In the genomic region with DNA sequence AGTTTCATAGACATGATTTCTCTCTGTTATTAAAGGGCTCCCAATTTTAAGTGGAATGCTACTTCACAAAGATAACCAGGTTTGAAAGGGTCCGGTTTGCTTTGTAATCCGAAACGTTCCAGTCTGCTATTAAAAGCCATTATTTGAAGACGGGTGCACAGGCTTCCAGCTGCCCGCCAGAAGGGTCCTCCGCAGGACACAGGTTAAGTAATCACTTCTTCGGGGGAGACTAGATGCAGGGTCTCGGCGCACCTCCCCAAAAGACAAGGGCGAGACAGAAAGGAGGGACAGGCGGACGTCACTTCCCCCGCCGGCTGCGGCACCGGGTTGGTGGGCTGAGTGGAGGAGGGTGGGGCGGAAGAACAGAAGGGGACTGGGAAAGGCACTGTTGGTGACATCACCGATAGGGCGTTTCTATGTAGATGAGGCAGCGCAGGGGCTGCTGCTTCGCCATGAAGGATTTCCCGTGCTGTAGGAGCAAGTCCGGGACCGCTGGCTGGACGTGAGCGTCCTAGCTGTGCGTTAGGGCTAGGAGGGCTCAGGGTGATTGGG, we compare ENCODE assay signal across 8 cellular contexts. TPM values are rescaled to one million over a fixed set of nuclear protein-coding genes. Genes with fewer than 3 reads are reported as not detected.
A peak's percentile ranks its signal among the peaks of the same experiment; 100 is the strongest.
DNase-seq lines count a peak whose midpoint lies in the region; ATAC-seq and TF ChIP-seq lines count a peak whose summit lies in the region.

No MANE protein-coding gene starts in this region.

- H3K36me3 ChIP-seq in adipocyte (ENCODE audit: control insufficient read depth, insufficient read depth, low read length, severe bottlenecking) (no peaks in the 10 kb centered on the region), heart right ventricle (no peaks in the 10 kb centered on the region)

- DNase-seq in NCI-H1105 treated with DMSO at 0.1 percent for 48 hours (lab: John Stamatoyannopoulos, UW) (peak; percentile 96), SKM-1 (lab: John Stamatoyannopoulos, UW; ENCODE audit: unreplicated experiment) (peak; percentile 96), adipocyte (ENCODE audit: low read depth) (peak; percentile 100), heart right ventricle (peak; percentile 99), pons (ENCODE audit: low spot score) (peak; percentile 100), type B pancreatic cell (ENCODE audit: extremely low spot score, unreplicated experiment) (peak; percentile 95)

- intact Hi-C loops in heart right ventricle (cut with DNase I) = no loop called here

- no peaks in the 10 kb centered on the region for H3K27me3 Mint-ChIP-seq in type B pancreatic cell

- TF ChIP-seq CTCF in heart right ventricle (IDR thresholded peaks at IDR 0.05) (no peak), type B pancreatic cell (conservative IDR thresholded peaks at IDR 0.05) (no peak)

- peak overlapping the region; percentile 93 for H3K9ac ChIP-seq in adipocyte (ENCODE audit: low read length)

- no peak overlapping the region for H3K4me3 Mint-ChIP-seq in type B pancreatic cell

- H3K4me1 ChIP-seq in adipocyte (ENCODE audit: control insufficient read depth, insufficient read depth, low read length) (peaks cover 22% of the 10 kb centered on the region), heart right ventricle (peaks cover 3 to 26% (median 10%) of the 10 kb centered on the region in 9 donors)

- H3K9me3 ChIP-seq in adipocyte (ENCODE audit: control insufficient read depth, low read length) (peaks cover 4% of the 10 kb centered on the region), heart right ventricle (peaks cover 0 to 15% (median 0%) of the 10 kb centered on the region in 11 donors)

- H3K36me3 Mint-ChIP-seq in type B pancreatic cell = no peaks in the 10 kb centered on the region

- 0% methylated on average over 27 of the region's 27 CpGs for WGBS in heart right ventricle, 2 donors

- H3K4me3 ChIP-seq in GM08714 (ENCODE audit: low read length) (peak overlapping the region; percentile 53), adipocyte (ENCODE audit: low read length) (peak overlapping the region; percentile 84), heart right ventricle (peak overlapping the region; percentile 30 to 62 (median 54))

- no peak overlapping the region for H3K27ac Mint-ChIP-seq in type B pancreatic cell

- ATAC-seq in HG02678 (IDR thresholded peaks at IDR 0.05; ENCODE audit: unreplicated experiment) (peak; percentile 92), heart right ventricle (peak; percentile 99 to 100 (median 100))

- no peaks in the 10 kb centered on the region for H3K9me3 Mint-ChIP-seq in type B pancreatic cell

- no peaks in the 10 kb centered on the region for H3K27me3 ChIP-seq in adipocyte (replicated peaks; ENCODE audit: control insufficient read depth, insufficient read depth, low read length)
- no peaks in the 10 kb centered on the region for H3K27me3 ChIP-seq in heart right ventricle

- peak overlapping the region; percentile 88 to 99 (median 98) for H3K27ac ChIP-seq in heart right ventricle

- H3K4me1 Mint-ChIP-seq in type B pancreatic cell (ENCODE audit: unreplicated experiment) = peaks cover 20% of the 10 kb centered on the region

RNA-seq across cellular contexts. Expression of a gene that starts 8.9 kb away (rescaled TPM):
- 1,000 to 10,000 TPM in 8 of 10 donors, 100 to 1,000 TPM in 2; 635 to 5,242 (median 1,949) TPM for total RNA-seq in heart right ventricle
- not detected for polyA plus RNA-seq in heart right ventricle
- total RNA-seq in type B pancreatic cell (ENCODE audit: low replicate concordance) = 2,993 and 3,564 TPM in 2 replicates

RNA-seq across cellular contexts. Expression of a gene that starts 17.1 kb away (rescaled TPM):
- total RNA-seq in heart right ventricle (10 to 100 TPM in 1 of 10 donors, 1 to 10 TPM in 9; 4.7 to 12.8 (median 6.0) TPM), type B pancreatic cell (ENCODE audit: low replicate concordance) (23.5 and 40.1 TPM in 2 replicates)
- 10 to 100 TPM in 1 of 2 donors, 1 to 10 TPM in 1; 7.6 to 42.3 TPM for polyA plus RNA-seq in heart right ventricle

Comparison
In these comparisons a context has a peak if more than half of its experiments do, and no peak if none do; other contexts are left out.
1. Peak in every context shown above with its lines: DNase-seq, ATAC-seq, H3K4me3 ChIP-seq and H3K27ac ChIP-seq.